Comparison of ENCODE assay signal across 30 cellular contexts in genomic region chr21:40070871-40071270, GRCh38.
"Had no signal": no experiment of that assay in that cellular context is flagged by ENCODE, and none has a peak within 500 bp of the region (broad histone marks: within the 10 kb centered on the region; RNA-seq: fewer than 3 reads in every experiment).

No MANE protein-coding gene starts in this region.

- H3K27ac ChIP-seq: body of pancreas, breast epithelium, Peyer's patch had no signal

- H3K4me3 ChIP-seq: body of pancreas, breast epithelium, Peyer's patch had no signal

- FAIRE-seq: astrocyte had no signal

- H3K27me3 ChIP-seq: body of pancreas, breast epithelium, Peyer's patch had no signal

- H3K4me1 ChIP-seq: body of pancreas, breast epithelium, Peyer's patch had no signal

- H3K9me3 ChIP-seq: body of pancreas, breast epithelium, Peyer's patch had no signal

- DNase-seq: activated CD4-positive, alpha-beta T cell treated with anti-CD3 and anti-CD28 coated beads for 36 hours; activated CD4-positive, alpha-beta T cell treated with anti-CD3 and anti-CD28 coated beads, Interleukin-2, amount 10 ng/mL, durations not matched to agents 7 days and 5 days; activated CD4-positive, alpha-beta T cell treated with anti-CD3 and anti-CD28 coated beads, Interleukin-2, amount 50 U/mL, for 48 hours; activated CD8-positive, alpha-beta T cell treated with anti-CD3 and anti-CD28 coated beads, Interleukin-2, amount 10 ng/mL, durations not matched to agents 7 days and 5 days; activated gamma-delta T cell; activated naive CD4-positive, alpha-beta T cell treated with Interleukin-2 at 50 U/mL for 16 hours; activated naive CD8-positive, alpha-beta T cell treated with anti-CD3 and anti-CD28 coated beads, Interleukin-2, amount 10 ng/mL, durations not matched to agents 7 days and 5 days; activated T-cell treated with anti-CD3 and anti-CD28 coated beads, Interleukin-2, amount 50 U/mL, for 24 hours; body of pancreas; Karpas-422; KBM-7; NCI-H1092 treated with DMSO at 0.1 percent for 48 hours; NCI-H1417; NCI-H146; NCI-H187; NCI-H2029 treated with DMSO at 0.1 percent for 48 hours; NCI-H2107; NCI-H2171; NCI-H510A; NCI-H526; NCI-H748 treated with DMSO at 0.1 percent for 48 hours; NK-92 treated with Interleukin-12 subunit alpha and Interleukin-12 subunit beta, amount 100 ng/mL, for 24 hours; PC-3; Peyer's patch; RPMI8226; SHP77 treated with DMSO at 0.1 percent for 48 hours; SW 1271; T1000 had no signal

- H3K36me3 ChIP-seq: breast epithelium, Peyer's patch had no signal
